ENCODE assay signal across 11 cellular contexts in the genomic region with DNA sequence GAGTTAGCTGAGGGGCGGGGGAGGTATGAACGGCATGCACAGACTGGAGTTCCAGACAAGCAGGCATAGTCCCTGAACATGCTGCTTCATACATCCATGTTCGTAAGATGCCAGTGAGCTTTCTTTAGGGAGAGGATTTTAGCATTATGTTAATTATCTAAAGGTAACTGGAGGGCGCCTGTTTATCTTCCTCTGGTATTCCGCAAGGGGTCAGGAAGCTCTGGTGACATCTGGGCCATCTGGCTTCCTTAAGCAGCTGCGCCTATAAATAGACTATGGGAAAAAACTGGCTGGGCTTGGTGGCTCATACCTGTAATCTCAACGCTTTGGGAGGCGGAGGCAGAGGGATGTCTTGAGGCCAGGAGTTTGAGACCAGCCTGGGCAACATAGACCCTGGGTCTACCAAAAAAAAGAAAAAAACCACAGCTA. TPM values are rescaled to one million over a fixed set of nuclear protein-coding genes. Genes with fewer than 3 reads are reported as not detected.
DNase-seq lines count a peak whose midpoint lies in the region; ATAC-seq and TF ChIP-seq lines count a peak whose summit lies in the region.
"Had no signal": no experiment of that assay in that cellular context is flagged by ENCODE, and none has a peak within 500 bp of the region (broad histone marks: within the 10 kb centered on the region; RNA-seq: fewer than 3 reads in every experiment).

No MANE protein-coding gene starts in this region.

- peak overlapping the region in 1 of 2 experiments; percentile 88; a peak in 1 of 4 replicates for H3K4me3 ChIP-seq in DND-41 (ENCODE audit: low read depth in 1 of 2, low read length in 2 of 2)
- no peak overlapping the region for H3K4me3 ChIP-seq in body of pancreas
- H3K4me3 ChIP-seq in naive thymus-derived CD4-positive, alpha-beta T cell (ENCODE audit: low read length): no peak overlapping the region
- H3K4me3 ChIP-seq: lung had no signal

- H3K9ac ChIP-seq in DND-41 (ENCODE audit: low read depth, low read length): no peak overlapping the region; the same call in 1 of the 2 replicates

- H3K27ac ChIP-seq in DND-41 (ENCODE audit: low read length): no peak overlapping the region
- H3K27ac ChIP-seq in body of pancreas: peak overlapping the region in 1 of 4 donors; percentile 82
- H3K27ac ChIP-seq in naive thymus-derived CD4-positive, alpha-beta T cell (ENCODE audit: low read depth, low read length): no peak overlapping the region

- intact Hi-C loops in body of pancreas (cut with DNase I): no loop called here
- intact Hi-C loops in naive thymus-derived CD4-positive, alpha-beta T cell (cut with micrococcal nuclease): loop anchor here (5.0 to 10.0 kb wide), 5 partner anchors 165 to 1033 kb away; a partner anchor contains a TSS

- H3K36me3 ChIP-seq in DND-41 (ENCODE audit: insufficient read depth, low read length): peaks cover 37% of the 10 kb centered on the region
- H3K36me3 ChIP-seq in body of pancreas (replicated peaks in 1 of 2; ENCODE audit: insufficient read depth in 1 of 2, low read depth in 2 of 2): no peaks in the 10 kb centered on the region
- H3K36me3 ChIP-seq in naive thymus-derived CD4-positive, alpha-beta T cell (ENCODE audit: control insufficient read depth in 2 of 3, insufficient read depth in 3 of 3, low read length in 3 of 3): peaks cover 0 to 17% (median 0%) of the 10 kb centered on the region in 3 experiments

- 20 to 36% methylated on average over 8 of the region's 8 CpGs for WGBS in body of pancreas, 2 donors

- no peak for TF ChIP-seq POLR2A in body of pancreas (IDR thresholded peaks at IDR 0.05)

- CTCF ChIA-PET in naive thymus-derived CD4-positive, alpha-beta T cell (lab: Charles Lee): interaction anchor here (1.1 kb wide), 1 partner anchor 9 kb away, joined by 3 read pairs; no protein-coding TSS in a partner anchor

- no peaks in the 10 kb centered on the region for H4K20me1 ChIP-seq in DND-41 (ENCODE audit: insufficient read depth, low read length)

- peaks cover 15 to 70% (median 51%) of the 10 kb centered on the region in 7 donors for H3K4me1 Mint-ChIP-seq in naive thymus-derived CD4-positive, alpha-beta T cell

- ATAC-seq in DND-41 (ENCODE audit: insufficient read depth, low read depth) (no peak), body of pancreas (no peak)
- ATAC-seq in naive thymus-derived CD4-positive, alpha-beta T cell: no peak

- H3K9me3 Mint-ChIP-seq in naive thymus-derived CD4-positive, alpha-beta T cell: no peaks in the 10 kb centered on the region

- no peak overlapping the region for H2AFZ ChIP-seq in DND-41 (ENCODE audit: low read depth, low read length)

- peaks cover 3 to 18% (median 6%) of the 10 kb centered on the region in 5 donors for H3K36me3 Mint-ChIP-seq in naive thymus-derived CD4-positive, alpha-beta T cell

- POLR2A ChIA-PET in naive thymus-derived CD4-positive, alpha-beta T cell (lab: Charles Lee): interaction anchor here (1.7 to 3.4 kb wide), 2 partner anchors 58 to 60 kb away, joined by 6 to 22 read pairs; a partner anchor contains a TSS

- peak overlapping the region; percentile 73 for H3K4me2 ChIP-seq in DND-41 (ENCODE audit: insufficient read depth, low read length)

- H3K4me3 Mint-ChIP-seq in naive thymus-derived CD4-positive, alpha-beta T cell: peak overlapping the region; percentile 29 to 99 (median 66)

- TF ChIP-seq CTCF in DND-41 (IDR thresholded peaks at IDR 0.05; ENCODE audit: borderline replicate concordance, extremely low read depth, low read length, poor library complexity, severe bottlenecking) (no peak), body of pancreas (IDR thresholded peaks at IDR 0.05) (no peak)

- no peaks in the 10 kb centered on the region for H3K9me3 ChIP-seq in DND-41 (ENCODE audit: insufficient read depth, low read length, severe bottlenecking)
- H3K9me3 ChIP-seq in body of pancreas: no peaks in the 10 kb centered on the region
- no peaks in the 10 kb centered on the region for H3K9me3 ChIP-seq in naive thymus-derived CD4-positive, alpha-beta T cell (ENCODE audit: control insufficient read depth in 2 of 3, low read length in 3 of 3)

- DNase-seq in DND-41: no peak
- peak; percentile 89 for DNase-seq in KBM-7
- DNase-seq in body of pancreas: peak in 3 of 4 donors; percentile 23 to 40 (median 27)
- no peak for DNase-seq in naive thymus-derived CD4-positive, alpha-beta T cell
- DNase-seq in NCI-H2196 (lab: John Stamatoyannopoulos, UW; ENCODE audit: unreplicated experiment): no peak
- no peak for DNase-seq in ecto neural progenitor cell (ENCODE audit: low spot score)
- no peak for DNase-seq in NCI-H1930 (lab: John Stamatoyannopoulos, UW)
- DNase-seq: activated CD4-positive, alpha-beta T cell treated with anti-CD3 and anti-CD28 coated beads, Interleukin-2, amount 50 U/mL, for 48 hours; effector memory CD4-positive, alpha-beta T cell; stimulated activated CD4-positive, alpha-beta T cell treated with anti-CD3 and anti-CD28 coated beads, Interleukin-4, amount 100 ng/mL, for 4 hours had no signal

- in situ Hi-C loops in KBM-7 (cut with MboI; ENCODE audit: low pct_unique_long_range_greater_than_20kb, low sequenced_read_pairs): no loop called here

- H3K27ac Mint-ChIP-seq in naive thymus-derived CD4-positive, alpha-beta T cell: peak overlapping the region in 7 of 9 donors; percentile 55 to 94 (median 75)

- H3K4me1 ChIP-seq in DND-41 (ENCODE audit: insufficient read depth, low read length) (peaks cover 48% of the 10 kb centered on the region), body of pancreas (peaks cover 26% of the 10 kb centered on the region)
- peaks cover 0 to 12% of the 10 kb centered on the region in 2 donors for H3K4me1 ChIP-seq in naive thymus-derived CD4-positive, alpha-beta T cell (ENCODE audit: control insufficient read depth in 2 of 2, insufficient read depth in 2 of 2, low read length in 2 of 2)

- H3K27me3 ChIP-seq in DND-41 (ENCODE audit: insufficient read depth, low read length, poor library complexity): no peaks in the 10 kb centered on the region
- no peaks in the 10 kb centered on the region for H3K27me3 ChIP-seq in body of pancreas
- H3K27me3 ChIP-seq in naive thymus-derived CD4-positive, alpha-beta T cell (ENCODE audit: control insufficient read depth in 2 of 2, insufficient read depth in 2 of 2, low read length in 2 of 2): no peaks in the 10 kb centered on the region

- peaks cover 24% of the 10 kb centered on the region for H3K79me2 ChIP-seq in DND-41 (ENCODE audit: insufficient read depth, low read length)

- H3K27me3 Mint-ChIP-seq in naive thymus-derived CD4-positive, alpha-beta T cell: no peaks in the 10 kb centered on the region

RNA-seq across cellular contexts. Expression of a gene that starts 1.5 kb away (rescaled TPM):
- 10 to 100 TPM; 13.5 to 23.9 TPM for total RNA-seq in body of pancreas
- total RNA-seq in naive thymus-derived CD4-positive, alpha-beta T cell: 10 to 100 TPM in 4 of 5 experiments, 1 to 10 TPM in 1; 9.7 to 34.5 (median 25.5) TPM
- polyA plus RNA-seq in naive thymus-derived CD4-positive, alpha-beta T cell: 10 to 100 TPM; 14.7 to 15.3 TPM

RNA-seq across cellular contexts. Expression of a gene that starts 58.9 kb away (rescaled TPM):
- total RNA-seq in body of pancreas: 10 to 100 TPM; 15.2 to 15.8 TPM
- total RNA-seq in naive thymus-derived CD4-positive, alpha-beta T cell: 10 to 100 TPM; 28.2 to 32.1 (median 28.8) TPM
- polyA plus RNA-seq in naive thymus-derived CD4-positive, alpha-beta T cell: 10 to 100 TPM; 27.7 to 30.5 TPM

Comparison
In these comparisons a context has a peak if more than half of its experiments do, and no peak if none do; other contexts are left out.
1. DNase-seq: peak in KBM-7 (single experiment) and body of pancreas (3 of 4); none in DND-41 (single experiment), naive thymus-derived CD4-positive, alpha-beta T cell (0 of 9), NCI-H2196 (single experiment), ecto neural progenitor cell (single experiment) and NCI-H1930 (0 of 2).